9 cellular contexts compared by ENCODE assay signal in the genomic region with DNA sequence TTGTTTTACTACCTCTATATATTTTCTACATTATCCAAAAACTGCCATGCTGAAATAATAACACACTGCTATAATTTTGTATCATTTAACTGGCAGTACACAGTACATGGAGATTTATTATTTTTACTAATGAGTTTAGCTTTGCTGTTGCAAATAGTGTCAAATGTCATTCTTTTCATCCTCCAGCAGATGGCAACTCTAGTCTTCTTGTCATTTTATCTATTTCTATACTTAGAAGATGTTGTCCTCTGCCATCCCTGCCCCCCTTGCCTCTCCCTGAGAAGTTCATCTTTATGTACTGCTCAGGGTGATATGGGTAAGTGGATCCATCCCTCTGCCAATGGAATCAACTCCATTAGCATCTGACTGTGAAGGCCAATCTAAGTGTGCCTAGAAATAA. TPM values are rescaled to one million over a fixed set of nuclear protein-coding genes. Genes with fewer than 3 reads are reported as not detected.
DNase-seq lines count a peak whose midpoint lies in the region; ATAC-seq and TF ChIP-seq lines count a peak whose summit lies in the region.
"Had no signal": no experiment of that assay in that cellular context is flagged by ENCODE, and none has a peak within 500 bp of the region (broad histone marks: within the 10 kb centered on the region; RNA-seq: fewer than 3 reads in every experiment).

No MANE protein-coding gene starts in this region.

- H3K4me1 Mint-ChIP-seq in activated T-cell treated with anti-CD3 and anti-CD28 coated beads, Interleukin-2, amount 50 U/mL, for 4 hours (ENCODE audit: low read depth) = no peaks in the 10 kb centered on the region

- no peaks in the 10 kb centered on the region for H3K27me3 Mint-ChIP-seq in activated T-cell treated with anti-CD3 and anti-CD28 coated beads, Interleukin-2, amount 50 U/mL, for 4 hours (ENCODE audit: low read depth)

- H3K27ac ChIP-seq in AG04450 (ENCODE audit: low read depth, low read length) (no peak overlapping the region), SK-N-MC (no peak overlapping the region)

- CTCF ChIA-PET in AG04450 (lab: Charles Lee) = interaction anchor here (0.9 to 7.3 kb wide), 8 partner anchors 12 to 187 kb away, joined by 3 to 182 read pairs (median 3); no protein-coding TSS in a partner anchor

- H3K9me3 Mint-ChIP-seq in activated T-cell treated with anti-CD3 and anti-CD28 coated beads, Interleukin-2, amount 50 U/mL, for 4 hours = no peaks in the 10 kb centered on the region

- DNase-seq in AG04450 (ENCODE audit: low read depth, low spot score) (no peak), HT1080 (ENCODE audit: low read depth) (peak; percentile 6), SK-N-MC (ENCODE audit: low read depth, low spot score) (peak; percentile 32), left ventricle myocardium superior (no peak), NCI-H226 (no peak)
- no peak for DNase-seq in activated CD4-positive, CD25-positive, alpha-beta regulatory T cell treated with anti-CD3 and anti-CD28 coated beads, Interleukin-2, amount 50 U/mL, for 72 hours
- DNase-seq in activated T-cell treated with anti-CD3 and anti-CD28 coated beads, Interleukin-2, amount 50 U/mL, for 4 hours = no peak

- no peak overlapping the region for H3K4me3 Mint-ChIP-seq in activated T-cell treated with anti-CD3 and anti-CD28 coated beads, Interleukin-2, amount 50 U/mL, for 4 hours

- peaks cover 9% of the 10 kb centered on the region for H3K27me3 ChIP-seq in AG04450 (ENCODE audit: control insufficient read depth, insufficient read depth, low read length)

- intact Hi-C loops in left ventricle myocardium superior (cut with micrococcal nuclease) = loop anchor here (1.0 kb wide), 1 partner anchor 173 kb away; no protein-coding TSS in a partner anchor

- H3K4me3 ChIP-seq in AG04450 (ENCODE audit: low read depth, low read length) (no peak overlapping the region), SK-N-MC (no peak overlapping the region)

- ATAC-seq in left ventricle myocardium superior (peak; percentile 70), GM21786 (IDR thresholded peaks at IDR 0.05; ENCODE audit: unreplicated experiment) (no peak)
- no peak for ATAC-seq in activated T-cell treated with anti-CD3 and anti-CD28 coated beads, Interleukin-2, amount 50 U/mL, for 4 hours

- no peak overlapping the region for H3K9ac ChIP-seq in SK-N-MC (ENCODE audit: insufficient read length)

- no peaks in the 10 kb centered on the region for H3K36me3 Mint-ChIP-seq in activated T-cell treated with anti-CD3 and anti-CD28 coated beads, Interleukin-2, amount 50 U/mL, for 4 hours (ENCODE audit: insufficient read depth)

- H3K36me3 ChIP-seq in SK-N-MC (ENCODE audit: insufficient read depth, low read length) = no peaks in the 10 kb centered on the region

- H3K9me3 ChIP-seq in AG04450 (ENCODE audit: control insufficient read depth, insufficient read depth, low read length) (no peaks in the 10 kb centered on the region), SK-N-MC (ENCODE audit: low read depth, low read length) (no peaks in the 10 kb centered on the region)

- TF ChIP-seq CTCF in AG04450 (IDR thresholded peaks at IDR 0.05; ENCODE audit: low read depth, low read length) = peak; percentile 40

- POLR2A ChIA-PET in AG04450 (lab: Yijun Ruan, JAX) = no interaction called here

RNA-seq across cellular contexts. Expression of a gene that starts 21.7 kb away (rescaled TPM):
- not detected in 2 replicates for polyA plus RNA-seq in AG04450 (2011; rRNA removed)
- not detected in 2 replicates for polyA minus RNA-seq in AG04450 (2011; rRNA and poly(A)+ RNA removed)
- total RNA-seq in HT1080 (2014; rRNA removed; shearing (Covaris generic)) = not detected in 2 replicates
- 0.37 TPM in 1 of 2 replicates, not detected in the other for polyA plus RNA-seq in HT1080 (2015; cell fraction: cytosol; rRNA removed)
- not detected in 2 replicates for polyA plus RNA-seq in HT1080 (2015; cell fraction: nucleus; rRNA removed)
- total RNA-seq in left ventricle myocardium superior = 0.40 TPM
- total RNA-seq in activated T-cell treated with anti-CD3 and anti-CD28 coated beads, Interleukin-2, amount 50 U/mL, for 4 hours = not detected
- total RNA-seq: T-helper 1 cell treated with Interleukin-12 subunit alpha and Interleukin-12 subunit beta and Interleukin-4 antibody, amounts not matched to agents 30 ng/mL and 1 ng/mL, for 36 hours had no signal

Comparison
In these comparisons a context has a peak if more than half of its experiments do, and no peak if none do; other contexts are left out.
1. DNase-seq: peak in HT1080 (single experiment) and SK-N-MC (single experiment); none in AG04450 (single experiment), left ventricle myocardium superior (single experiment), NCI-H226 (single experiment), activated CD4-positive, CD25-positive, alpha-beta regulatory T cell treated with anti-CD3 and anti-CD28 coated beads, Interleukin-2, amount 50 U/mL, for 72 hours (single experiment) and activated T-cell treated with anti-CD3 and anti-CD28 coated beads, Interleukin-2, amount 50 U/mL, for 4 hours (single experiment).